ENCODE assay signal across 1 cellular context in genomic region chr4:151099226-151099975, GRCh38.
TF ChIP-seq lines count a peak whose summit lies in the region.

TSS of gene RPS3A (plus strand) at chr4:151099628. CDS start at chr4:151099653, 25 bp downstream.

TF ChIP-seq in WTC11, 78 proteins besides CTCF, POLR2A, EP300 and RAD21 (continued from another document):
- TF ChIP-seq AFF4 (CRISPR knock-in tag; IDR thresholded peaks at IDR 0.05; ENCODE audit: borderline replicate concordance), result no peak
- peak; percentile 100 for TF ChIP-seq SP1 (CRISPR knock-in tag; conservative IDR thresholded peaks at IDR 0.05)
- 0 out of 2 replicates have a peak, but pooled peaks have one; percentile 56 for TF ChIP-seq IRF1 (CRISPR knock-in tag; IDR thresholded peaks at IDR 0.05)
- peak; percentile 100 for TF ChIP-seq NR2C2 (CRISPR knock-in tag; IDR thresholded peaks at IDR 0.05)
- no peak for TF ChIP-seq ZNF425 (CRISPR knock-in tag; conservative IDR thresholded peaks at IDR 0.05)
- TF ChIP-seq ZNF138 (CRISPR knock-in tag; conservative IDR thresholded peaks at IDR 0.05), result no peak; the same call in 1 of the 2 replicates
- no peak for TF ChIP-seq ZNF232 (CRISPR knock-in tag; IDR thresholded peaks at IDR 0.05)
- TF ChIP-seq FOXP4 (CRISPR knock-in tag; IDR thresholded peaks at IDR 0.05), result peak; percentile 34
- peak; percentile 48; the same call in 1 of the 2 replicates for TF ChIP-seq USF1 (CRISPR knock-in tag; IDR thresholded peaks at IDR 0.05)
- TF ChIP-seq KAT7 (CRISPR knock-in tag; IDR thresholded peaks at IDR 0.05; ENCODE audit: borderline replicate concordance), result peak; percentile 92
- TF ChIP-seq NFE2L1 (CRISPR knock-in tag; IDR thresholded peaks at IDR 0.05), result peak; percentile 82
- TF ChIP-seq ATF6 (CRISPR knock-in tag; IDR thresholded peaks at IDR 0.05), result no peak
- no peak for TF ChIP-seq ZSCAN18 (CRISPR knock-in tag; IDR thresholded peaks at IDR 0.05)
- TF ChIP-seq GABPB1 (CRISPR knock-in tag; IDR thresholded peaks at IDR 0.05), result peak; percentile 93
- TF ChIP-seq ZNF317 (CRISPR knock-in tag; IDR thresholded peaks at IDR 0.05; ENCODE audit: borderline replicate concordance, low read depth), result 0 out of 2 replicates have a peak, but pooled peaks have one; percentile 29
- peak; percentile 97 for TF ChIP-seq ETV6 (CRISPR knock-in tag; IDR thresholded peaks at IDR 0.05)
- TF ChIP-seq ZNF396 (CRISPR knock-in tag; IDR thresholded peaks at IDR 0.05; ENCODE audit: borderline replicate concordance), result no peak
- TF ChIP-seq ZNF423 (CRISPR knock-in tag; IDR thresholded peaks at IDR 0.05), result no peak
- TF ChIP-seq NR3C1 (CRISPR knock-in tag; conservative IDR thresholded peaks at IDR 0.05; ENCODE audit: low read depth), result 0 out of 2 replicates have a peak, but pooled peaks have one; percentile 41
- TF ChIP-seq CREM (CRISPR knock-in tag; IDR thresholded peaks at IDR 0.05), result peak; percentile 82
- peak; percentile 54; the same call in 1 of the 2 replicates for TF ChIP-seq ZMAT4 (CRISPR knock-in tag; IDR thresholded peaks at IDR 0.05)
- TF ChIP-seq ESRRA (CRISPR knock-in tag; IDR thresholded peaks at IDR 0.05; ENCODE audit: borderline replicate concordance), result peak; percentile 91
- peak; percentile 82; the same call in 1 of the 2 replicates for TF ChIP-seq CREB1 (CRISPR knock-in tag; IDR thresholded peaks at IDR 0.05)
- peak; percentile 64 for TF ChIP-seq ZBTB21 (CRISPR knock-in tag; IDR thresholded peaks at IDR 0.05; ENCODE audit: borderline replicate concordance)
- no peak for TF ChIP-seq SMAD4 (CRISPR knock-in tag; IDR thresholded peaks at IDR 0.05)
- no peak; the same call in none of the 2 replicates for TF ChIP-seq PREB (CRISPR knock-in tag; IDR thresholded peaks at IDR 0.05; ENCODE audit: borderline replicate concordance)
- no peak for TF ChIP-seq ELF4 (CRISPR knock-in tag; IDR thresholded peaks at IDR 0.05; ENCODE audit: low read depth)
- no peak for TF ChIP-seq PRRX2 (CRISPR knock-in tag; IDR thresholded peaks at IDR 0.05)
